1 cellular context compared by ENCODE assay signal in genomic region chr12:42237052-42237852, GRCh38.
TF ChIP-seq lines count a peak whose summit lies in the region.

No MANE protein-coding gene starts in this region.

TF ChIP-seq in HepG2, 621 proteins besides CTCF, POLR2A, EP300 and RAD21 (continued from another document and continues in another):
- peak; percentile 31; the same call in 1 of the 2 replicates for TF ChIP-seq THRA (CRISPR knock-in tag; IDR thresholded peaks at IDR 0.05; ENCODE audit: borderline replicate concordance)
- TF ChIP-seq SAP130 (CRISPR knock-in tag; IDR thresholded peaks at IDR 0.05; ENCODE audit: low read depth) = peak; percentile 78; the same call in 1 of the 2 replicates
- no peak for TF ChIP-seq FOXP1 (IDR thresholded peaks at IDR 0.05)
- TF ChIP-seq FOXP1 (CRISPR knock-in tag; IDR thresholded peaks at IDR 0.05) = no peak
- peak; percentile 43 for TF ChIP-seq AGO2 (optimal IDR thresholded peaks at IDR 0.05; ENCODE audit: low read depth, low read length)
- TF ChIP-seq ZNF547 (CRISPR knock-in tag; IDR thresholded peaks at IDR 0.05) = peak; percentile 42; the same call in 1 of the 2 replicates
- TF ChIP-seq KDM2A (CRISPR knock-in tag; IDR thresholded peaks at IDR 0.05; ENCODE audit: borderline replicate concordance, low read depth) = peak; percentile 82
- TF ChIP-seq ZNF136 (CRISPR knock-in tag; IDR thresholded peaks at IDR 0.05; ENCODE audit: low read depth) = 0 out of 2 replicates have a peak, but pooled peaks have one; percentile 37
- peak; percentile 41; the same call in 1 of the 2 replicates for TF ChIP-seq ZNF790 (CRISPR knock-in tag; IDR thresholded peaks at IDR 0.05; ENCODE audit: borderline replicate concordance)
- TF ChIP-seq ZNF260 (CRISPR knock-in tag; IDR thresholded peaks at IDR 0.05; ENCODE audit: borderline replicate concordance, low read depth) = no peak
- TF ChIP-seq HNRNPUL1 (IDR thresholded peaks at IDR 0.05; ENCODE audit: low read depth, low read length) = no peak
- 0 out of 2 replicates have a peak, but pooled peaks have one; percentile 25 for TF ChIP-seq ZFP1 (CRISPR knock-in tag; IDR thresholded peaks at IDR 0.05)
- no peak for TF ChIP-seq THAP9 (CRISPR knock-in tag; IDR thresholded peaks at IDR 0.05; ENCODE audit: borderline replicate concordance)
- TF ChIP-seq ZNF639 (CRISPR knock-in tag; conservative IDR thresholded peaks at IDR 0.05) = peak; percentile 52; the same call in 1 of the 2 replicates
- peak; percentile 78 for TF ChIP-seq ZNF687 (CRISPR knock-in tag; IDR thresholded peaks at IDR 0.05)
- TF ChIP-seq ZNF225 (CRISPR knock-in tag; IDR thresholded peaks at IDR 0.05) = no peak
- peak; percentile 49 for TF ChIP-seq ZFP91 (CRISPR knock-in tag; IDR thresholded peaks at IDR 0.05; ENCODE audit: borderline replicate concordance)
- peak; percentile 68; the same call in 1 of the 2 replicates for TF ChIP-seq SALL1 (CRISPR knock-in tag; IDR thresholded peaks at IDR 0.05)
- no peak for TF ChIP-seq TEAD2 (CRISPR knock-in tag; IDR thresholded peaks at IDR 0.05)
- no peak for TF ChIP-seq ZNF230 (CRISPR knock-in tag; IDR thresholded peaks at IDR 0.05)
- TF ChIP-seq ZBTB21 (CRISPR knock-in tag; IDR thresholded peaks at IDR 0.05) = no peak
- no peak for TF ChIP-seq ZNF292 (CRISPR knock-in tag; IDR thresholded peaks at IDR 0.05; ENCODE audit: borderline replicate concordance, low read depth)
- TF ChIP-seq CBX1 (IDR thresholded peaks at IDR 0.05; ENCODE audit: low read depth) = peak; percentile 73
- 0 out of 2 replicates have a peak, but pooled peaks have one; percentile 47 for TF ChIP-seq REL (CRISPR knock-in tag; conservative IDR thresholded peaks at IDR 0.05)
- peak; percentile 94 for TF ChIP-seq PATZ1 (CRISPR knock-in tag; IDR thresholded peaks at IDR 0.05)
- no peak for TF ChIP-seq ZNF326 (CRISPR knock-in tag; IDR thresholded peaks at IDR 0.05; ENCODE audit: borderline replicate concordance)
- no peak for TF ChIP-seq IRF1 (CRISPR knock-in tag; IDR thresholded peaks at IDR 0.05; ENCODE audit: low read depth)
- no peak for TF ChIP-seq ZNF432 (CRISPR knock-in tag; IDR thresholded peaks at IDR 0.05; ENCODE audit: borderline replicate concordance)
- TF ChIP-seq CHD4 (IDR thresholded peaks at IDR 0.05; ENCODE audit: borderline replicate concordance, low read length) = no peak
- peak; percentile 87 for TF ChIP-seq PHF8 (CRISPR knock-in tag; IDR thresholded peaks at IDR 0.05)
- TF ChIP-seq TOE1 (CRISPR knock-in tag; IDR thresholded peaks at IDR 0.05) = no peak
- TF ChIP-seq POLR2G (IDR thresholded peaks at IDR 0.05; ENCODE audit: low read depth, low read length) = 0 out of 2 replicates have a peak, but pooled peaks have one; percentile 26
- TF ChIP-seq MYPOP (CRISPR knock-in tag; IDR thresholded peaks at IDR 0.05) = peak; percentile 51; the same call in 1 of the 2 replicates
- TF ChIP-seq ZNF550 (CRISPR knock-in tag; IDR thresholded peaks at IDR 0.05; ENCODE audit: borderline replicate concordance) = no peak
- TF ChIP-seq ETV5 (CRISPR knock-in tag; IDR thresholded peaks at IDR 0.05; ENCODE audit: borderline replicate concordance) = peak; percentile 70
- no peak for TF ChIP-seq NPAS2 (CRISPR knock-in tag; IDR thresholded peaks at IDR 0.05; ENCODE audit: borderline replicate concordance)
- peak; percentile 44 for TF ChIP-seq RXRB (CRISPR knock-in tag; IDR thresholded peaks at IDR 0.05; ENCODE audit: borderline replicate concordance)
- peak; percentile 69 for TF ChIP-seq FOXO1 (CRISPR knock-in tag; IDR thresholded peaks at IDR 0.05)
- TF ChIP-seq ZNF644 (CRISPR knock-in tag; IDR thresholded peaks at IDR 0.05; ENCODE audit: low read depth) = no peak
- TF ChIP-seq SMARCE1 (IDR thresholded peaks at IDR 0.05; ENCODE audit: borderline replicate concordance) = no peak
- TF ChIP-seq HNF4A (CRISPR knock-in tag; IDR thresholded peaks at IDR 0.05) = no peak
- no peak for TF ChIP-seq SIN3A (IDR thresholded peaks at IDR 0.05; ENCODE audit: borderline replicate concordance, low read depth, low read length)
- peak; percentile 60; the same call in 1 of the 2 replicates for TF ChIP-seq TFDP1 (CRISPR knock-in tag; IDR thresholded peaks at IDR 0.05; ENCODE audit: borderline replicate concordance)
- TF ChIP-seq MED13 (CRISPR knock-in tag; IDR thresholded peaks at IDR 0.05) = no peak
- TF ChIP-seq KAT8 (CRISPR knock-in tag; IDR thresholded peaks at IDR 0.05) = peak; percentile 35; the same call in 1 of the 2 replicates
- TF ChIP-seq SPEN (CRISPR knock-in tag; IDR thresholded peaks at IDR 0.05; ENCODE audit: low read depth) = peak; percentile 14; the same call in 1 of the 2 replicates
